8 cellular contexts compared by ENCODE assay signal in genomic region chr2:202375006-202375610, GRCh38. TPM values are rescaled to one million over a fixed set of nuclear protein-coding genes. Genes with fewer than 3 reads are reported as not detected.
DNase-seq lines count a peak whose midpoint lies in the region; ATAC-seq and TF ChIP-seq lines count a peak whose summit lies in the region.

No MANE protein-coding gene starts in this region.

- intact Hi-C loops in Panc1 (cut with micrococcal nuclease; ENCODE audit: unreplicated experiment), result no loop called here

- DNase-seq in activated CD4-positive, CD25-positive, alpha-beta regulatory T cell treated with anti-CD3 and anti-CD28 coated beads, Interleukin-2, amount 50 U/mL, for 16 hours (ENCODE audit: low read depth, low spot score), result peak; percentile 12
- DNase-seq in activated CD4-positive, CD25-positive, alpha-beta regulatory T cell (lab: John Stamatoyannopoulos, UW), result no peak
- DNase-seq in Panc1 (ENCODE audit: low read depth, low spot score), result no peak
- peak; percentile 36 for DNase-seq in activated naive CD4-positive, alpha-beta T cell treated with anti-CD3 and anti-CD28 coated beads, Interleukin-2, amount 10 ng/mL, durations not matched to agents 7 days and 5 days
- peak; percentile 56 for DNase-seq in globus pallidus (ENCODE audit: low spot score)
- DNase-seq in COLO829 (ENCODE audit: low spot score), result no peak

- TF ChIP-seq CTCF in Panc1 (IDR thresholded peaks at IDR 0.05) (no peak), neutrophil (IDR thresholded peaks at IDR 0.05) (no peak)

- H3K27me3 ChIP-seq in Panc1 (ENCODE audit: control insufficient read depth, insufficient read depth, low read length) (no peaks in the 10 kb centered on the region), neutrophil (peaks cover 73% of the 10 kb centered on the region)

- H3K9me3 Mint-ChIP-seq in activated naive CD4-positive, alpha-beta T cell treated with anti-CD3 and anti-CD28 coated beads, Interleukin-2, amount 10 ng/mL, durations not matched to agents 7 days and 5 days, result no peaks in the 10 kb centered on the region

- H3K4me3 ChIP-seq in Panc1 (ENCODE audit: low read depth in 2 of 2, low read length in 2 of 2) (peak overlapping the region; percentile 79 to 91), neutrophil (ENCODE audit: low read depth in 1 of 2, low read length in 1 of 2) (peak overlapping the region; percentile 90 to 98)

- peak overlapping the region; percentile 98 for H3K4me3 Mint-ChIP-seq in activated naive CD4-positive, alpha-beta T cell treated with anti-CD3 and anti-CD28 coated beads, Interleukin-2, amount 10 ng/mL, durations not matched to agents 7 days and 5 days

- ATAC-seq in Panc1, result peak; percentile 7

- peaks cover 32% of the 10 kb centered on the region for H3K27me3 Mint-ChIP-seq in activated naive CD4-positive, alpha-beta T cell treated with anti-CD3 and anti-CD28 coated beads, Interleukin-2, amount 10 ng/mL, durations not matched to agents 7 days and 5 days

- H3K9me3 ChIP-seq in Panc1 (ENCODE audit: control insufficient read depth, insufficient read depth, low read depth, low read length), result no peaks in the 10 kb centered on the region
- no peaks in the 10 kb centered on the region for H3K9me3 ChIP-seq in neutrophil

- CTCF ChIA-PET in Panc1 (lab: Charles Lee), result no interaction called here
- CTCF ChIA-PET in activated naive CD4-positive, alpha-beta T cell treated with anti-CD3 and anti-CD28 coated beads, Interleukin-2, amount 10 ng/mL, durations not matched to agents 7 days and 5 days (lab: Charles Lee), result no interaction called here

- BruUV-seq in Panc1 (replicated peaks; lab: Mats Ljungman, UMichigan), result no TSS peak

- in situ Hi-C loops in Panc1 (cut with HindIII; ENCODE audit: low pct_unique_long_range_greater_than_20kb, low sequenced_read_pairs), result no loop called here

- peaks cover 30% of the 10 kb centered on the region for H3K4me1 Mint-ChIP-seq in activated naive CD4-positive, alpha-beta T cell treated with anti-CD3 and anti-CD28 coated beads, Interleukin-2, amount 10 ng/mL, durations not matched to agents 7 days and 5 days

- no peaks in the 10 kb centered on the region for H3K36me3 Mint-ChIP-seq in activated naive CD4-positive, alpha-beta T cell treated with anti-CD3 and anti-CD28 coated beads, Interleukin-2, amount 10 ng/mL, durations not matched to agents 7 days and 5 days

- H3K36me3 ChIP-seq in Panc1 (ENCODE audit: control insufficient read depth, insufficient read depth, low read length) (no peaks in the 10 kb centered on the region; the same call in 1 of the 2 replicates), neutrophil (no peaks in the 10 kb centered on the region)

- peak overlapping the region; percentile 97 for H3K27ac ChIP-seq in Panc1 (ENCODE audit: low read length)
- H3K27ac ChIP-seq in neutrophil, result no peak overlapping the region
- peak overlapping the region; percentile 76 for H3K27ac ChIP-seq in temporal lobe (ENCODE audit: low read depth, low read length)

- POLR2A ChIA-PET in Panc1 (lab: Charles Lee), result interaction anchor here (0.6 to 1.1 kb wide), 2 partner anchors 21 to 96 kb away, joined by 3 to 4 read pairs; no protein-coding TSS in a partner anchor

- H3K4me1 ChIP-seq in Panc1 (ENCODE audit: control insufficient read depth, insufficient read depth, low read length), result peaks cover 12% of the 10 kb centered on the region
- H3K4me1 ChIP-seq in neutrophil (ENCODE audit: control insufficient read depth in 1 of 2, insufficient read depth in 1 of 2, low read depth in 1 of 2, low read length in 1 of 2), result peaks cover 25 to 28% of the 10 kb centered on the region in 2 experiments

- H3K27ac Mint-ChIP-seq in activated naive CD4-positive, alpha-beta T cell treated with anti-CD3 and anti-CD28 coated beads, Interleukin-2, amount 10 ng/mL, durations not matched to agents 7 days and 5 days, result peak overlapping the region; percentile 72

RNA-seq across cellular contexts. Expression of gene BMPR2, which starts 1.0 kb away (rescaled TPM):
- total RNA-seq in Panc1 (2021; ENCODE audit: unreplicated experiment) (65.2 TPM), temporal lobe (91.7 TPM)
- 21.3 TPM for polyA plus RNA-seq in Panc1 (2012; ENCODE audit: insufficient read length)

Comparison
In these comparisons a context has a peak if more than half of its experiments do, and no peak if none do; other contexts are left out.
1. DNase-seq: peak in activated CD4-positive, CD25-positive, alpha-beta regulatory T cell treated with anti-CD3 and anti-CD28 coated beads, Interleukin-2, amount 50 U/mL, for 16 hours (single experiment), activated naive CD4-positive, alpha-beta T cell treated with anti-CD3 and anti-CD28 coated beads, Interleukin-2, amount 10 ng/mL, durations not matched to agents 7 days and 5 days (single experiment) and globus pallidus (single experiment); none in activated CD4-positive, CD25-positive, alpha-beta regulatory T cell (0 of 4), Panc1 (single experiment) and COLO829 (single experiment).